Comparison of ENCODE assay signal across 8 cellular contexts in the genomic region with DNA sequence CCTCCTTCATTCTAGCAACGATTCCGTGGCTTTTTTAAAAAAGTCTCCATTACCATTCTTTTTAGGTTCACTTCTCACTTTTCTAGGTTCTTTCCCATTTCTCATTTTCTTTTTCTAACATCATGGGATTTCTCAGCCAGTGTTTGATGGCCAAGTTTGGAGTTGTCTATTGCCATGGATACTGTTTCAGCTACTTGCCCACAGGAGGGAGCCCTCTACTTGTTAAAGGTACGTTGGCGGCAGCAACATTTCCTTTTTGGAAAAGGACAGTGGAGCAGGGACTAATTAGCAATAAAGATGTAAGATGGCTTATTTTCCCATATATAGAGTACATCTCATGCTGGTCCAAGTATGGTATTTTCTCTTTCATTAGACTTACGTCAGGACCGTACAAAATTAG.
A peak's percentile ranks its signal among the peaks of the same experiment; 100 is the strongest.
DNase-seq lines count a peak whose midpoint lies in the region; ATAC-seq and TF ChIP-seq lines count a peak whose summit lies in the region.

No MANE protein-coding gene starts in this region.

- H2BK15ac ChIP-seq in neuronal stem cell (ENCODE audit: low read length), result no peak overlapping the region

- H3K4me3 ChIP-seq in cardiac fibroblast (replicated peaks in 1 of 2; ENCODE audit: low read depth in 2 of 2, low read length in 2 of 2) (no peak overlapping the region), neuronal stem cell (ENCODE audit: low read length in 2 of 2) (no peak overlapping the region)

- H2AK5ac ChIP-seq in neuronal stem cell (ENCODE audit: low read depth, low read length), result no peak overlapping the region

- ATAC-seq in HG03159 (IDR thresholded peaks at IDR 0.05; ENCODE audit: unreplicated experiment) (no peak), GM19452 (IDR thresholded peaks at IDR 0.05; ENCODE audit: unreplicated experiment) (no peak), GM19467 (IDR thresholded peaks at IDR 0.05; ENCODE audit: unreplicated experiment) (no peak)

- DNase-seq in GM20000 (ENCODE audit: low spot score) (no peak), NCI-H2227 treated with DMSO at 0.1 percent for 48 hours (lab: John Stamatoyannopoulos, UW) (peak; percentile 2), cardiac fibroblast (ENCODE audit: low read depth in 2 of 2) (peak; percentile 25), neuronal stem cell (ENCODE audit: low spot score) (peak; percentile 38), AG08395 (ENCODE audit: low spot score) (no peak)

- TF ChIP-seq CTCF in GM20000 (IDR thresholded peaks at IDR 0.05; ENCODE audit: extremely low read depth, missing control alignments) (peak; percentile 5), cardiac fibroblast (IDR thresholded peaks at IDR 0.05; ENCODE audit: low read depth, low read length) (peak; percentile 30)

- H3K23ac ChIP-seq in neuronal stem cell (ENCODE audit: low read depth, low read length, poor library complexity), result no peak overlapping the region

- H3K79me1 ChIP-seq in neuronal stem cell (ENCODE audit: low read depth, low read length), result no peaks in the 10 kb centered on the region

- H3K4me1 ChIP-seq in neuronal stem cell (ENCODE audit: control insufficient read depth in 2 of 2, insufficient read depth in 1 of 2, low read depth in 1 of 2, low read length in 2 of 2), result no peaks in the 10 kb centered on the region

- no peaks in the 10 kb centered on the region for H3K36me3 ChIP-seq in neuronal stem cell (replicated peaks in 1 of 2; ENCODE audit: control insufficient read depth in 2 of 2, insufficient read depth in 2 of 2, low read length in 2 of 2)

- no peak overlapping the region for H3K4ac ChIP-seq in neuronal stem cell (ENCODE audit: low read length)

- no CpG with 5 or more reads among the region's 6 CpGs for WGBS in neuronal stem cell (ENCODE audit: extremely low coverage in 2 of 2, insufficient read length in 2 of 2, insufficient replicate concordance in 1 of 2), 2 donors

- H4K91ac ChIP-seq in neuronal stem cell (ENCODE audit: low read depth, low read length, poor library complexity), result no peak overlapping the region

- H4K8ac ChIP-seq in neuronal stem cell (ENCODE audit: low read depth, low read length), result no peak overlapping the region

- no peak overlapping the region for H3K27ac ChIP-seq in neuronal stem cell (replicated peaks; ENCODE audit: low read length)

- H3K9ac ChIP-seq in neuronal stem cell (ENCODE audit: low read depth, low read length, poor library complexity), result no peak overlapping the region

- no peak overlapping the region for H2AFZ ChIP-seq in neuronal stem cell (ENCODE audit: low read length)

- no peak overlapping the region for H3K4me2 ChIP-seq in neuronal stem cell (ENCODE audit: insufficient read depth, low read length, poor library complexity, severe bottlenecking)

- no peak overlapping the region for H3K14ac ChIP-seq in neuronal stem cell (ENCODE audit: low read length)

- no peak overlapping the region for H2BK5ac ChIP-seq in neuronal stem cell (ENCODE audit: low read length)

- H2BK120ac ChIP-seq in neuronal stem cell (ENCODE audit: low read depth, low read length), result no peak overlapping the region

- H3K9me3 ChIP-seq in neuronal stem cell (replicated peaks in 1 of 2; ENCODE audit: control insufficient read depth in 2 of 2, insufficient read depth in 1 of 2, low read depth in 1 of 2, low read length in 2 of 2), result peaks cover 0 to 2% of the 10 kb centered on the region in 2 donors

- H2BK12ac ChIP-seq in neuronal stem cell (ENCODE audit: low read length), result no peak overlapping the region

- H3K27me3 ChIP-seq in neuronal stem cell (ENCODE audit: control insufficient read depth in 3 of 3, insufficient read depth in 3 of 3, low read depth in 1 of 3, low read length in 3 of 3), result no peaks in the 10 kb centered on the region

- H3K18ac ChIP-seq in neuronal stem cell (ENCODE audit: low read length), result no peak overlapping the region

Comparison
In these comparisons a context has a peak if more than half of its experiments do, and no peak if none do; other contexts are left out.
1. DNase-seq: peak in NCI-H2227 treated with DMSO at 0.1 percent for 48 hours (single experiment), cardiac fibroblast (2 of 2) and neuronal stem cell (single experiment); none in GM20000 (single experiment) and AG08395 (single experiment).